In genomic region chr20:20089939-20090338, GRCh38 we compare ENCODE assay signal across 22 cellular contexts. TPM values are rescaled to one million over a fixed set of nuclear protein-coding genes. Genes with fewer than 3 reads are reported as not detected.
DNase-seq lines count a peak whose midpoint lies in the region; ATAC-seq, FAIRE-seq and TF ChIP-seq lines count a peak whose summit lies in the region.
"Had no signal": no experiment of that assay in that cellular context is flagged by ENCODE, and none has a peak within 500 bp of the region (broad histone marks: within the 10 kb centered on the region; RNA-seq: fewer than 3 reads in every experiment).

No MANE protein-coding gene starts in this region.

- no peak overlapping the region for H3K4me2 ChIP-seq in A549
- H3K4me2 ChIP-seq: GM23338 had no signal

- no peak for TF ChIP-seq CTCF in heart left ventricle (IDR thresholded peaks at IDR 0.05)
- no peak for TF ChIP-seq CTCF in A549 (IDR thresholded peaks at IDR 0.05)
- no peak for TF ChIP-seq CTCF in gastrocnemius medialis (IDR thresholded peaks at IDR 0.05 in 4 of 5, conservative IDR thresholded peaks at IDR 0.05 in 1 of 5)

- CTCF ChIA-PET in A549 (lab: Yijun Ruan, JAX), result interaction anchor here (0.5 to 0.6 kb wide), 2 partner anchors 9 to 30 kb away, joined by 3 read pairs; no protein-coding TSS in a partner anchor

- no peak for DNase-seq in heart left ventricle
- no peak for DNase-seq in Right ventricle myocardium superior
- DNase-seq in A549 (ENCODE audit: low read depth in 1 of 2, low spot score in 1 of 2), result no peak
- DNase-seq in gastrocnemius medialis, result peak in 1 of 2 donors; percentile 82
- no peak for DNase-seq in NCI-H2081 treated with DMSO at 0.1 percent for 48 hours (lab: John Stamatoyannopoulos, UW)
- DNase-seq in NCI-H524 treated with DMSO at 0.1 percent for 48 hours (lab: John Stamatoyannopoulos, UW), result no peak
- DNase-seq: 8988T; C1 segment of cervical spinal cord; Calu3; CD4-positive, alpha-beta memory T cell; COR-L47; DMS53; DMS79 treated with DMSO at 0.1 percent for 48 hours; GF-D8; H9 had no signal

- ATAC-seq in heart left ventricle (no peak), Right ventricle myocardium superior (ENCODE audit: poor library complexity) (no peak), A549 (no peak), gastrocnemius medialis (peak; percentile 17 to 40)
- ATAC-seq: GM23338, HCT116 had no signal

- H3K9me3 ChIP-seq in heart left ventricle (no peaks in the 10 kb centered on the region), A549 (no peaks in the 10 kb centered on the region), gastrocnemius medialis (no peaks in the 10 kb centered on the region)

- H3K4me3 ChIP-seq in heart left ventricle, result no peak overlapping the region
- H3K4me3 ChIP-seq in A549, result no peak overlapping the region
- peak overlapping the region in 3 of 4 donors; percentile 63 to 71 (median 64) for H3K4me3 ChIP-seq in gastrocnemius medialis
- H3K4me3 ChIP-seq: GM23338 had no signal

- POLR2A ChIA-PET in A549 (lab: Yijun Ruan, JAX), result no interaction called here

- no peak for TF ChIP-seq POLR2A in heart left ventricle (IDR thresholded peaks at IDR 0.05)
- TF ChIP-seq POLR2A in A549 (IDR thresholded peaks at IDR 0.05; ENCODE audit: low read length), result no peak
- TF ChIP-seq POLR2A in gastrocnemius medialis (IDR thresholded peaks at IDR 0.05), result peak; percentile 28 to 53

- H3K4me1 ChIP-seq in heart left ventricle (peaks cover 0 to 12% (median 0%) of the 10 kb centered on the region in 12 donors), A549 (no peaks in the 10 kb centered on the region), gastrocnemius medialis (peaks cover 18 to 25% of the 10 kb centered on the region in 2 donors)

- TF ChIP-seq RAD21 in A549 (conservative IDR thresholded peaks at IDR 0.05 in 1 of 2, IDR thresholded peaks at IDR 0.05 in 1 of 2), result no peak

- no peak for TF ChIP-seq EP300 in A549 (IDR thresholded peaks at IDR 0.05)

- FAIRE-seq in A549 (lab: Jason Lieb, UNC), result peak; percentile 36
- FAIRE-seq: GM12891, GM18507 had no signal

- 68 to 81% (median 71%) methylated on average over 1 of the region's 1 CpG for WGBS in heart left ventricle, 4 donors
- 3% methylated on average over 1 of the region's 1 CpG for WGBS in A549 (ENCODE audit: missing lambda C conversion rate)

- H3K27me3 ChIP-seq in heart left ventricle (peaks cover 0 to 5% (median 0%) of the 10 kb centered on the region in 9 donors), gastrocnemius medialis (no peaks in the 10 kb centered on the region)

- in situ Hi-C loops in gastrocnemius medialis (cut with MboI; ENCODE audit: low sequenced_read_pairs in 4 of 4), result loop anchor here (5.0 to 25.0 kb wide), 4 partner anchors 125 to 497 kb away; no protein-coding TSS in a partner anchor

- intact Hi-C loops in heart left ventricle (cut with DNase I) (loop anchor here in 4 of 10 donors (2.0 to 10.0 kb wide), 4 partner anchors 47 to 365 kb away; no protein-coding TSS in a partner anchor), Right ventricle myocardium superior (cut with DNase I) (loop anchor here (5.0 kb wide), 1 partner anchor 127 kb away; no protein-coding TSS in a partner anchor), gastrocnemius medialis (cut with DNase I; ENCODE audit: low total_unique reads) (no loop called here)

- H3K36me3 ChIP-seq in heart left ventricle (peaks cover 0 to 12% (median 0%) of the 10 kb centered on the region in 9 donors), gastrocnemius medialis (peaks cover 0 to 41% of the 10 kb centered on the region in 2 donors)

- H3K27ac ChIP-seq in heart left ventricle, result peak overlapping the region in 10 of 12 donors; percentile 79 to 98 (median 88)
- H3K27ac ChIP-seq in A549, result no peak overlapping the region
- peak overlapping the region; percentile 96 to 99 (median 98) for H3K27ac ChIP-seq in gastrocnemius medialis

TF ChIP-seq in A549, 52 proteins besides CTCF, POLR2A, EP300 and RAD21:
- TF ChIP-seq RARB (CRISPR knock-in tag; IDR thresholded peaks at IDR 0.05), result no peak
- TF ChIP-seq POLR2AphosphoS2 (conservative IDR thresholded peaks at IDR 0.05; ENCODE audit: low read length), result no peak

RNA-seq across cellular contexts. Expression of gene CFAP61, which starts 37.6 kb away (rescaled TPM):
- 100 to 1,000 TPM in 1 of 9 donors, 10 to 100 TPM in 8; 17.5 to 102 (median 45.8) TPM for total RNA-seq in heart left ventricle
- 10 to 100 TPM; 12.1 to 17.4 TPM for polyA plus RNA-seq in heart left ventricle
- total RNA-seq in Right ventricle myocardium superior, result 36.9 TPM
- polyA plus RNA-seq in A549 (2011; rRNA removed), result 0.70 and 0.86 TPM in 2 replicates
- polyA plus RNA-seq in A549 (2012; cell fraction: cytosol; rRNA removed), result 0.30 and 0.34 TPM in 2 replicates
- polyA plus RNA-seq in A549 (2012; cell fraction: nucleus; rRNA removed), result 0.46 and 0.94 TPM in 2 replicates
- 0.39 to 0.49 TPM (median 0.46 TPM) in 3 replicates for polyA plus RNA-seq in A549 (2017; fragmentation: RNase III; extraction: RNeasy Plus Mini Kit Qiagen cat#74134 plus additional on column Dnase treatment)
- polyA minus RNA-seq in A549 (2011; rRNA and poly(A)+ RNA removed), result 1.4 and 2.9 TPM in 2 replicates
- total RNA-seq in gastrocnemius medialis, result 10 to 100 TPM; 17.1 to 94.8 (median 41.4) TPM
- total RNA-seq: A673; Calu3; CD4-positive, alpha-beta memory T cell; G401; GM23338 had no signal
- polyA plus RNA-seq: BJ; CD4-positive, alpha-beta memory T cell had no signal

RNA-seq across cellular contexts. Expression of gene CRNKL1, which starts 37.7 kb away (rescaled TPM):
- 10 to 100 TPM; 13.4 to 21.5 (median 17.5) TPM for total RNA-seq in heart left ventricle
- 10 to 100 TPM; 11.4 to 12.7 TPM for polyA plus RNA-seq in heart left ventricle
- total RNA-seq in Right ventricle myocardium superior, result 15.8 TPM
- polyA plus RNA-seq in A549 (2011; rRNA removed), result 23.6 and 32.1 TPM in 2 replicates
- polyA plus RNA-seq in A549 (2012; cell fraction: cytosol; rRNA removed), result 6.2 and 7.0 TPM in 2 replicates
- polyA plus RNA-seq in A549 (2012; cell fraction: nucleus; rRNA removed), result 4.9 and 6.4 TPM in 2 replicates
- polyA plus RNA-seq in A549 (2017; fragmentation: RNase III; extraction: RNeasy Plus Mini Kit Qiagen cat#74134 plus additional on column Dnase treatment), result 19.1 to 20.5 TPM (median 19.4 TPM) in 3 replicates
- polyA minus RNA-seq in A549 (2011; rRNA and poly(A)+ RNA removed), result 15.8 and 16.4 TPM in 2 replicates
- total RNA-seq in gastrocnemius medialis, result 10 to 100 TPM; 32.2 to 45.3 (median 39.2) TPM

Comparison
In these comparisons a context has a peak if more than half of its experiments do, and no peak if none do; other contexts are left out.
1. ATAC-seq: peak in gastrocnemius medialis (2 of 2); none in heart left ventricle (0 of 4), Right ventricle myocardium superior (single experiment) and A549 (0 of 2).
2. H3K27ac ChIP-seq: peak in heart left ventricle (10 of 12) and gastrocnemius medialis (4 of 4); none in A549 (0 of 2).
3. H3K4me3 ChIP-seq: peak in gastrocnemius medialis (3 of 4); none in heart left ventricle (0 of 12) and A549 (single experiment).
4. POLR2A ChIP-seq: peak in gastrocnemius medialis (2 of 2); none in heart left ventricle (0 of 2) and A549 (single experiment).